18 cellular contexts compared by ENCODE assay signal in the genomic region with DNA sequence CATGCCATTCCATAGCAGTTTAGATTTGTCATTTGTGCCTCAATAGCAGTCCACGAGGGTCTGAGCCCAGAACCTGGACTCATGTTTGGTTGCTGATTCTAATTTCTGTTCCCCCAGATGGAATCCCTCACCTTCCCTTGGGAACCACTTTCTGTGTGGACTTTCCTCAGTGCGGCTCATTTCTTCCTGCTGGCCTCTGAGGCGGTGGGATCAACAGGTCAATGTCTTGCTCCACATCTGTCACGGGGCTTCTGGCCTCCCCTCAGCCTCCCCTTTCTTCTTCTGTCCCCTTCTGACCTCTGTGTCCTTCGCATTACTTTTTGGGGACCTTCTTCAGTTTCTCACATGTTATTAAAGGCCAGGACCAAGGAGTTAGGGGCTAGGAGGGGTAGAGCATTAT. TPM values are rescaled to one million over a fixed set of nuclear protein-coding genes. Genes with fewer than 3 reads are reported as not detected.
DNase-seq lines count a peak whose midpoint lies in the region; ATAC-seq and TF ChIP-seq lines count a peak whose summit lies in the region.
"Had no signal": no experiment of that assay in that cellular context is flagged by ENCODE, and none has a peak within 500 bp of the region (broad histone marks: within the 10 kb centered on the region; RNA-seq: fewer than 3 reads in every experiment).

No MANE protein-coding gene starts in this region.

- no peak for DNase-seq in hepatocyte (ENCODE audit: low spot score)
- DNase-seq in neural progenitor cell (ENCODE audit: low spot score): no peak
- DNase-seq in KBM-7: no peak
- DNase-seq in activated gamma-delta T cell treated with Interleukin-2 at 50 U/mL for 16 hours: no peak
- DNase-seq: C1 segment of cervical spinal cord, DMS79, MM.1S, NCI-H1092, NCI-H1436 treated with DMSO at 0.1 percent for 48 hours, NCI-H2029 treated with DMSO at 0.1 percent for 48 hours, NCI-H2171, NCI-H446, Right ventricle myocardium superior had no signal

- H2AFZ ChIP-seq in OCI-LY3 (ENCODE audit: low read depth, low read length) (no peak overlapping the region), hepatocyte (no peak overlapping the region), neural progenitor cell (replicated peaks) (no peak overlapping the region)

- peaks cover 3% of the 10 kb centered on the region for H3K9me3 Mint-ChIP-seq in neural progenitor cell

- no peaks in the 10 kb centered on the region for H3K9me2 ChIP-seq in hepatocyte (replicated peaks; ENCODE audit: insufficient read depth)

- H3K9ac ChIP-seq in OCI-LY3 (ENCODE audit: low read length): no peak overlapping the region
- H3K9ac ChIP-seq in neural progenitor cell: no peak overlapping the region

- no peaks in the 10 kb centered on the region for H3K79me2 ChIP-seq in OCI-LY3 (ENCODE audit: low read length)
- no peaks in the 10 kb centered on the region for H3K79me2 ChIP-seq in hepatocyte
- H3K79me2 ChIP-seq in neural progenitor cell (ENCODE audit: low read depth): no peaks in the 10 kb centered on the region

- H3K4me2 ChIP-seq in OCI-LY3 (ENCODE audit: low read length) (peak overlapping the region; percentile 59), hepatocyte (peak overlapping the region; percentile 25), neural progenitor cell (no peak overlapping the region)

- H3K27ac ChIP-seq in OCI-LY3 (ENCODE audit: low read length) (no peak overlapping the region), hepatocyte (peak overlapping the region; percentile 87), neural progenitor cell (no peak overlapping the region)

- peaks cover 17% of the 10 kb centered on the region for H3K27me3 Mint-ChIP-seq in neural progenitor cell (ENCODE audit: insufficient read depth, low read depth)

- H3K9me3 ChIP-seq in OCI-LY3 (ENCODE audit: insufficient read depth, low read length) (no peaks in the 10 kb centered on the region), hepatocyte (ENCODE audit: low read depth) (no peaks in the 10 kb centered on the region), neural progenitor cell (ENCODE audit: low read depth) (no peaks in the 10 kb centered on the region)
- H3K9me3 ChIP-seq: HAP-1 had no signal

- H3K27me3 ChIP-seq in OCI-LY3 (ENCODE audit: low read depth, low read length) (no peaks in the 10 kb centered on the region), hepatocyte (no peaks in the 10 kb centered on the region), neural progenitor cell (peaks cover 4% of the 10 kb centered on the region)

- H3K4me3 ChIP-seq in OCI-LY3 (ENCODE audit: low read length): peak overlapping the region; percentile 11; the same call in 1 of the 2 replicates
- no peak overlapping the region for H3K4me3 ChIP-seq in hepatocyte
- no peak overlapping the region for H3K4me3 ChIP-seq in neural progenitor cell
- H3K4me3 ChIP-seq: HAP-1 had no signal

- peaks cover 61% of the 10 kb centered on the region for H3K4me1 ChIP-seq in OCI-LY3 (ENCODE audit: low read length)
- peaks cover 45% of the 10 kb centered on the region for H3K4me1 ChIP-seq in hepatocyte (ENCODE audit: insufficient read depth)
- H3K4me1 ChIP-seq in neural progenitor cell: no peaks in the 10 kb centered on the region
- H3K4me1 ChIP-seq: HAP-1 had no signal

- no peaks in the 10 kb centered on the region for H4K20me1 ChIP-seq in OCI-LY3 (ENCODE audit: insufficient read depth, low read length)
- H4K20me1 ChIP-seq in hepatocyte (ENCODE audit: insufficient read depth, poor library complexity, severe bottlenecking): no peaks in the 10 kb centered on the region
- no peaks in the 10 kb centered on the region for H4K20me1 ChIP-seq in neural progenitor cell (ENCODE audit: low read depth)

- peaks cover 37% of the 10 kb centered on the region for H3K4me1 Mint-ChIP-seq in neural progenitor cell

- peak overlapping the region; percentile 1 for H3K4me3 Mint-ChIP-seq in neural progenitor cell

- TF ChIP-seq CTCF in OCI-LY3 (IDR thresholded peaks at IDR 0.05; ENCODE audit: low read depth, low read length) (no peak), hepatocyte (IDR thresholded peaks at IDR 0.05; ENCODE audit: poor library complexity) (no peak), neural progenitor cell (IDR thresholded peaks at IDR 0.05) (no peak)

- WGBS in hepatocyte (ENCODE audit: low lambda C conversion rate, missing lambda C conversion rate): 72% methylated on average over 5 of the region's 5 CpGs

- H3F3A ChIP-seq in neural progenitor cell (ENCODE audit: low read depth): no peaks in the 10 kb centered on the region

- no peaks in the 10 kb centered on the region for H3K36me3 Mint-ChIP-seq in neural progenitor cell

- H3K36me3 ChIP-seq in OCI-LY3 (replicated peaks; ENCODE audit: low read depth, low read length) (no peaks in the 10 kb centered on the region), hepatocyte (replicated peaks; ENCODE audit: insufficient read depth, low read depth) (no peaks in the 10 kb centered on the region), neural progenitor cell (no peaks in the 10 kb centered on the region)
- H3K36me3 ChIP-seq: HAP-1 had no signal

- no peak for ATAC-seq in HG02759 (IDR thresholded peaks at IDR 0.05; ENCODE audit: unreplicated experiment)
- ATAC-seq in GM18870 (IDR thresholded peaks at IDR 0.05; ENCODE audit: unreplicated experiment): no peak

- in situ Hi-C loops in KBM-7 (cut with MboI; ENCODE audit: low pct_unique_long_range_greater_than_20kb, low sequenced_read_pairs): no loop called here

- H3K27ac Mint-ChIP-seq in neural progenitor cell: peak overlapping the region; percentile 5

RNA-seq across cellular contexts. Expression of gene PRELP, which starts 49.3 kb away (rescaled TPM):
- total RNA-seq in hepatocyte (0.83 and 0.84 TPM in 2 replicates), neural progenitor cell (ENCODE audit: low replicate concordance) (0.26 and 0.34 TPM in 2 replicates)
- 8.7 and 10.8 TPM in 2 replicates for polyA plus RNA-seq in hepatocyte
- total RNA-seq: A673 had no signal
